In genomic region chr3:130892759-130893239, GRCh38 we compare ENCODE assay signal across 8 cellular contexts. TPM values are rescaled to one million over a fixed set of nuclear protein-coding genes. Genes with fewer than 3 reads are reported as not detected.
DNase-seq lines count a peak whose midpoint lies in the region; ATAC-seq and TF ChIP-seq lines count a peak whose summit lies in the region.

No MANE protein-coding gene starts in this region.

- peak overlapping the region; percentile 92 for H3K4me3 ChIP-seq in DOHH2 (ENCODE audit: low read length)
- H3K4me3 ChIP-seq in KMS-11 (IDR thresholded peaks at IDR 0.05; ENCODE audit: insufficient read depth, low read depth, low read length) = peak overlapping the region; percentile 92
- peak overlapping the region; percentile 85 for H3K4me3 ChIP-seq in PC-3 (ENCODE audit: low read length)
- peak overlapping the region; percentile 92 for H3K4me3 ChIP-seq in neuron (ENCODE audit: low read length)

- peaks cover 26% of the 10 kb centered on the region for H3K4me1 ChIP-seq in DOHH2 (ENCODE audit: control insufficient read depth, low read length)
- H3K4me1 ChIP-seq in KMS-11 (ENCODE audit: low read depth, poor library complexity, severe bottlenecking) = peaks cover 82% of the 10 kb centered on the region
- H3K4me1 ChIP-seq in PC-3 (ENCODE audit: insufficient read depth, low read length) = peaks cover 14% of the 10 kb centered on the region; the same call in 1 of the 2 replicates
- peaks cover 14% of the 10 kb centered on the region for H3K4me1 ChIP-seq in foreskin keratinocyte
- H3K4me1 ChIP-seq in neuron (ENCODE audit: insufficient read depth, low read length) = peaks cover 11% of the 10 kb centered on the region

- H3K9me3 ChIP-seq in DOHH2 (ENCODE audit: control insufficient read depth, insufficient read depth, low read length) = no peaks in the 10 kb centered on the region
- no peaks in the 10 kb centered on the region for H3K9me3 ChIP-seq in PC-3 (ENCODE audit: low read length)
- no peaks in the 10 kb centered on the region for H3K9me3 ChIP-seq in neuron (ENCODE audit: low read length)

- peak overlapping the region; percentile 75 for H3K4me2 ChIP-seq in DOHH2 (ENCODE audit: low read length)
- H3K4me2 ChIP-seq in KMS-11 = peak overlapping the region; percentile 81
- peak overlapping the region; percentile 92 for H3K4me2 ChIP-seq in PC-3 (ENCODE audit: low read length)

- H3K27me3 ChIP-seq in DOHH2 (ENCODE audit: control insufficient read depth, low read length) (no peaks in the 10 kb centered on the region), KMS-11 (ENCODE audit: insufficient read depth, low read depth) (no peaks in the 10 kb centered on the region), PC-3 (ENCODE audit: low read length) (no peaks in the 10 kb centered on the region), foreskin keratinocyte (no peaks in the 10 kb centered on the region), neuron (ENCODE audit: insufficient read depth, low read length) (no peaks in the 10 kb centered on the region)

- H4K20me1 ChIP-seq in DOHH2 (ENCODE audit: control insufficient read depth, insufficient read depth, low read depth, low read length) (no peaks in the 10 kb centered on the region), KMS-11 (ENCODE audit: insufficient read depth) (peaks cover 51% of the 10 kb centered on the region), PC-3 (ENCODE audit: low read length) (peaks cover 21% of the 10 kb centered on the region; the same call in 1 of the 2 replicates)

- H2AFZ ChIP-seq in KMS-11 (ENCODE audit: low read depth) = peak overlapping the region; percentile 24; the same call in 1 of the 2 replicates
- peak overlapping the region; percentile 84 for H2AFZ ChIP-seq in PC-3 (ENCODE audit: low read length)
- peak overlapping the region; percentile 37 for H2AFZ ChIP-seq in neuron (ENCODE audit: low read depth, low read length)

- peak; percentile 88 for TF ChIP-seq CTCF in DOHH2 (IDR thresholded peaks at IDR 0.05; ENCODE audit: low read depth, low read length, poor library complexity, severe bottlenecking)
- peak; percentile 98 for TF ChIP-seq CTCF in KMS-11 (conservative IDR thresholded peaks at IDR 0.05; ENCODE audit: low read depth, low read length)
- TF ChIP-seq CTCF in PC-3 (conservative IDR thresholded peaks at IDR 0.05; ENCODE audit: low read depth, low read length) = peak; percentile 83
- peak; percentile 93 for TF ChIP-seq CTCF in foreskin keratinocyte (conservative IDR thresholded peaks at IDR 0.05)

- H3K79me2 ChIP-seq in DOHH2 (ENCODE audit: control insufficient read depth, low read length) (peaks cover 44% of the 10 kb centered on the region), KMS-11 (ENCODE audit: insufficient read depth, low read depth) (peaks cover 95% of the 10 kb centered on the region), PC-3 (ENCODE audit: low read length) (peaks cover 37% of the 10 kb centered on the region)

- BruUV-seq in PC-3 (replicated peaks; lab: Mats Ljungman, UMichigan) = no TSS peak

- intact Hi-C loops in PC-3 (cut with micrococcal nuclease) = loop anchor here (1.0 to 10.0 kb wide), 4 partner anchors 133 to 778 kb away; no protein-coding TSS in a partner anchor

- H3K9me2 ChIP-seq in DOHH2 (replicated peaks; ENCODE audit: control insufficient read depth, low read length) (no peaks in the 10 kb centered on the region), PC-3 (replicated peaks; ENCODE audit: low read length) (no peaks in the 10 kb centered on the region)

- CTCF ChIA-PET in PC-3 (lab: Charles Lee) = interaction anchor here (1.6 kb wide), 1 partner anchor 133 kb away, joined by 5 read pairs; no protein-coding TSS in a partner anchor

- ATAC-seq in GM21786 (IDR thresholded peaks at IDR 0.05; ENCODE audit: unreplicated experiment) (peak; percentile 42), PC-3 (peak; percentile 38), foreskin keratinocyte (peak; percentile 59)

- H3K27ac ChIP-seq in DOHH2 (ENCODE audit: low read depth, low read length) (peak overlapping the region; percentile 61), KMS-11 (peak overlapping the region; percentile 73), PC-3 (ENCODE audit: low read length) (peak overlapping the region; percentile 81), foreskin keratinocyte (peak overlapping the region; percentile 87), temporal lobe (ENCODE audit: low read depth, low read length) (peak overlapping the region; percentile 96)

- H3K36me3 ChIP-seq in DOHH2 (ENCODE audit: control insufficient read depth, low read length) = no peaks in the 10 kb centered on the region
- no peaks in the 10 kb centered on the region for H3K36me3 ChIP-seq in KMS-11 (ENCODE audit: insufficient read depth)
- no peaks in the 10 kb centered on the region for H3K36me3 ChIP-seq in PC-3 (ENCODE audit: low read depth, low read length)
- no peaks in the 10 kb centered on the region for H3K36me3 ChIP-seq in neuron (ENCODE audit: insufficient read depth, low read length)

- H3K9ac ChIP-seq in KMS-11 (peak overlapping the region; percentile 62), PC-3 (ENCODE audit: low read length) (peak overlapping the region; percentile 98)

- peak; percentile 70 for DNase-seq in PC-3
- DNase-seq in activated gamma-delta T cell treated with anti-CD3 and anti-CD28 coated beads, Interleukin-2, amount 50 U/mL, for 16 hours (ENCODE audit: low read depth) = peak; percentile 48
- peak; percentile 45 to 80 for DNase-seq in foreskin keratinocyte

- H3F3A ChIP-seq in DOHH2 (ENCODE audit: control insufficient read depth, insufficient read depth) (no peaks in the 10 kb centered on the region), PC-3 (ENCODE audit: low read length, unreplicated experiment) (no peaks in the 10 kb centered on the region)

- POLR2A ChIA-PET in PC-3 (lab: Charles Lee; ENCODE audit: unreplicated experiment) = no interaction called here

RNA-seq across cellular contexts. Expression of gene ATP2C1, which starts 1.1 kb away (rescaled TPM):
- total RNA-seq in PC-3 (2014; rRNA removed) (34.0 and 49.1 TPM in 2 replicates), foreskin keratinocyte (82.3 and 88.6 TPM in 2 replicates), temporal lobe (171 TPM)
- 36.2 and 47.5 TPM in 2 replicates for polyA plus RNA-seq in foreskin keratinocyte

Comparison
In these comparisons a context has a peak if more than half of its experiments do, and no peak if none do; other contexts are left out.
1. Peak in every context shown above with its lines: DNase-seq, ATAC-seq, H3K4me3 ChIP-seq and H3K27ac ChIP-seq.
2. H2AFZ ChIP-seq: peak in every context shown above with its lines; median percentile 84 in PC-3; 37 in neuron; 24 in KMS-11.